ENCODE assay signal across 7 cellular contexts in the genomic region with DNA sequence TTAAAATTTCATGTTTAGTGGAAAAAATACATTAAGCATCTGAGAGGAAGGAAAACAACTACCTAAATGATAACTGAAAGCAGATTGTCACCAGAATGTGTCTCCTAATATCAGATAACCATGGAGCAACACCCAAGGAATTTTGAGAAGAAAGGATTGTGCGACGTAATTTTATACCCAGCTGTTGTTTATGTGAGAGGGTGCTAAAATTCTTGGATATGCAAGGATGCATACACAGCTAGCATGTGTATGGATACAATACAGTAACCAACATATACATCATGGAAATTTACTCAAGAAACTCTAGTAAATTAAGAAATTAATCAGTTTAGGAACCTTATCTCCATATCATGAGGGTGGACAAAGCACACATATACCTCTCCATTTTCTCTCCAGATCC.
"Had no signal": no experiment of that assay in that cellular context is flagged by ENCODE, and none has a peak within 500 bp of the region (broad histone marks: within the 10 kb centered on the region; RNA-seq: fewer than 3 reads in every experiment).

No MANE protein-coding gene starts in this region.

- H3K4me2 ChIP-seq: GM23338 had no signal

- FAIRE-seq: H1, H54, HTR-8/SVneo had no signal

- ATAC-seq: GM23338 had no signal

- H3K27me3 Mint-ChIP-seq: IgD-negative memory B cell had no signal

- H3K36me3 Mint-ChIP-seq: IgD-negative memory B cell had no signal

- H3K4me3 ChIP-seq: GM23338 had no signal

- H3K27ac Mint-ChIP-seq: GM23338, H9, IgD-negative memory B cell had no signal

- H2AFZ ChIP-seq: GM23338 had no signal

- DNase-seq: H9, KG1 had no signal

- H3K4me1 Mint-ChIP-seq: IgD-negative memory B cell had no signal

- H3K4me3 Mint-ChIP-seq: GM23338, H9, IgD-negative memory B cell had no signal
